Comparison of ENCODE assay signal across 13 cellular contexts in the genomic region with DNA sequence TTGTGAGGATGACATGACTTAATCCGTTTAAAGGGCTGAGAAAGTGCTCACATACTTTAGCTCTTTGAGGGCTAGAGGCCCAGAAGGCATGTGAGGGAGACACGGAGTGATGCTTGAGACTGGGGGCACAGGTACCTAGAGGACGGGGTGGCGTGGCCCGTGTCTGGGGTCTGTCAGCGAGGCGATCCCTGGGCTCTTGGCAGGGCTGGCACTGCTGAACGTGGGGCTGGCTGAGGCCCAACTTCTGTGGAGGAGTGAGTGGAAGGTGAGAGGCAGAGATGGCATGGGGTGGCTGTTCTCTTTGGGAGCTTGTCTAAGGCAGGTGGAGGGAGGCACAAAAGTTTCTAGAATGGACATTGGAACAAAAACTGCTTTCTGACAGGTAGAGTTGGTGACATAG. TPM values are rescaled to one million over a fixed set of nuclear protein-coding genes. Genes with fewer than 3 reads are reported as not detected.
A peak's percentile ranks its signal among the peaks of the same experiment; 100 is the strongest.
DNase-seq lines count a peak whose midpoint lies in the region; ATAC-seq, FAIRE-seq and TF ChIP-seq lines count a peak whose summit lies in the region.
"Had no signal": no experiment of that assay in that cellular context is flagged by ENCODE, and none has a peak within 500 bp of the region (broad histone marks: within the 10 kb centered on the region; RNA-seq: fewer than 3 reads in every experiment).

No MANE protein-coding gene starts in this region.

- ATAC-seq in right lobe of liver (no peak), HG03460 (IDR thresholded peaks at IDR 0.05; ENCODE audit: unreplicated experiment) (no peak)

- peak overlapping the region; percentile 48 to 61 for H3K27ac ChIP-seq in liver (ENCODE audit: low read depth in 1 of 2, low read length in 2 of 2)
- H3K27ac ChIP-seq in right lobe of liver, result no peak overlapping the region
- peak overlapping the region in 1 of 2 donors; percentile 20 for H3K27ac ChIP-seq in coronary artery
- H3K27ac ChIP-seq in muscle layer of duodenum (ENCODE audit: low read length), result peak overlapping the region; percentile 85

- no peak for TF ChIP-seq POLR2A in right lobe of liver (IDR thresholded peaks at IDR 0.05)

- intact Hi-C loops in right lobe of liver (cut with DNase I), result loop anchor here (10.0 kb wide), 1 partner anchor 46 kb away; no protein-coding TSS in a partner anchor

- TF ChIP-seq RAD21 in liver (IDR thresholded peaks at IDR 0.05), result no peak

- H3K9me3 ChIP-seq in liver (ENCODE audit: control insufficient read depth in 4 of 4, low read length in 3 of 4) (no peaks in the 10 kb centered on the region), right lobe of liver (no peaks in the 10 kb centered on the region), muscle layer of duodenum (ENCODE audit: control insufficient read depth in 1 of 2, low read length in 2 of 2) (no peaks in the 10 kb centered on the region)

- TF ChIP-seq CTCF in liver (IDR thresholded peaks at IDR 0.05; ENCODE audit: low read depth, low read length, missing input control) (no peak), right lobe of liver (IDR thresholded peaks at IDR 0.05) (no peak), coronary artery (IDR thresholded peaks at IDR 0.05) (no peak)

- H3K4me1 ChIP-seq in liver (ENCODE audit: control insufficient read depth in 4 of 4, insufficient read depth in 4 of 4, low read length in 3 of 4) (peaks cover 7 to 53% (median 39%) of the 10 kb centered on the region in 4 donors), right lobe of liver (peaks cover 0 to 54% (median 7%) of the 10 kb centered on the region in 4 donors), muscle layer of duodenum (ENCODE audit: control insufficient read depth in 1 of 2, insufficient read depth in 2 of 2, low read length in 2 of 2) (peaks cover 3 to 49% of the 10 kb centered on the region in 2 donors)

- no peak for DNase-seq in right lobe of liver
- peak; percentile 68 for DNase-seq in coronary artery (ENCODE audit: low spot score)
- DNase-seq in frontal cortex (ENCODE audit: low spot score in 2 of 2), result no peak
- DNase-seq in NCI-H1436 (lab: John Stamatoyannopoulos, UW), result no peak
- no peak for DNase-seq in stimulated activated CD4-positive, alpha-beta T cell treated with anti-CD3 and anti-CD28 coated beads, Interleukin-4, amount 100 ng/mL, for 4 hours
- DNase-seq: amygdala, left cardiac atrium, NCI-H1417, SHP77 had no signal

- 80% methylated on average over 8 of the region's 8 CpGs for WGBS in liver
- 70% methylated on average over 8 of the region's 8 CpGs for WGBS in right lobe of liver (ENCODE audit: insufficient coverage, low coverage, low lambda C conversion rate, missing lambda C conversion rate)

- H3K36me3 ChIP-seq in liver (ENCODE audit: control insufficient read depth in 4 of 4, insufficient read depth in 3 of 4, low read depth in 1 of 4, low read length in 3 of 4) (peaks cover 0 to 14% (median 0%) of the 10 kb centered on the region in 4 donors), right lobe of liver (no peaks in the 10 kb centered on the region), muscle layer of duodenum (ENCODE audit: control insufficient read depth in 1 of 2, insufficient read depth in 2 of 2, low read length in 2 of 2) (peaks cover 3 to 18% of the 10 kb centered on the region in 2 donors)

- no peaks in the 10 kb centered on the region for H3K27me3 ChIP-seq in liver (ENCODE audit: control insufficient read depth in 4 of 4, insufficient read depth in 4 of 4, low read length in 3 of 4)
- no peaks in the 10 kb centered on the region for H3K27me3 ChIP-seq in right lobe of liver
- H3K27me3 ChIP-seq in muscle layer of duodenum (ENCODE audit: low read depth, low read length), result no peaks in the 10 kb centered on the region

- H3K9ac ChIP-seq in liver (ENCODE audit: low read depth in 1 of 2, low read length in 2 of 2), result peak overlapping the region in 1 of 2 donors; percentile 36

- no peak overlapping the region for H3K4me3 ChIP-seq in liver (ENCODE audit: low read depth in 1 of 3, low read length in 3 of 3)
- no peak overlapping the region for H3K4me3 ChIP-seq in right lobe of liver
- H3K4me3 ChIP-seq in coronary artery, result no peak overlapping the region
- no peak overlapping the region for H3K4me3 ChIP-seq in muscle layer of duodenum (ENCODE audit: low read depth in 1 of 2, low read length in 2 of 2)

- FAIRE-seq in frontal cortex (lab: Jason Lieb, UNC), result no peak
- FAIRE-seq: TTC549 had no signal

TF ChIP-seq in liver, 16 proteins besides CTCF, POLR2A, EP300 and RAD21:
- TF ChIP-seq EGR1 (IDR thresholded peaks at IDR 0.05; ENCODE audit: low read depth in 2 of 2) (no peak), FOXA2 (IDR thresholded peaks at IDR 0.05) (no peak), JUND (IDR thresholded peaks at IDR 0.05) (no peak)

RNA-seq across cellular contexts. Expression of gene SEMA4B, which starts 9.5 kb away (rescaled TPM):
- total RNA-seq in liver (10 to 100 TPM; 38.8 to 52.2 TPM), right lobe of liver (10 to 100 TPM; 17.1 to 67.7 (median 20.3) TPM), frontal cortex (35.5 TPM)
- polyA plus RNA-seq in liver, result 10 to 100 TPM; 14.3 to 15.2 TPM

RNA-seq across cellular contexts. Expression of gene CIB1, which starts 23.1 kb away (rescaled TPM):
- total RNA-seq in liver (10 to 100 TPM; 14.9 to 19.5 TPM), right lobe of liver (10 to 100 TPM; 43.4 to 83.0 (median 51.0) TPM), frontal cortex (3.7 TPM)
- 100 to 1,000 TPM in 1 of 2 donors, 10 to 100 TPM in 1; 79.1 to 107 TPM for polyA plus RNA-seq in liver

RNA-seq across cellular contexts. Expression of gene GDPGP1, which starts 23.4 kb away (rescaled TPM):
- total RNA-seq in liver (1 to 10 TPM; 6.7 to 8.6 TPM), right lobe of liver (10 to 100 TPM in 2 of 6 experiments, 1 to 10 TPM in 4; 3.6 to 13.6 (median 7.3) TPM), frontal cortex (4.9 TPM)
- polyA plus RNA-seq in liver, result 1 to 10 TPM; 2.5 to 3.5 TPM

RNA-seq across cellular contexts. Expression of gene TTLL13, which starts 38.8 kb away (rescaled TPM):
- total RNA-seq in liver (under 1 TPM in 1 of 2 donors, not detected in 1; 0.08 TPM), right lobe of liver (under 1 TPM in 2 of 6 experiments, not detected in 4; 0.13 to 0.46 TPM), frontal cortex (under 0.01 TPM)
- polyA plus RNA-seq in liver, result under 1 TPM in 1 of 2 donors, not detected in 1; 0.17 TPM
- total RNA-seq: left cardiac atrium had no signal

RNA-seq across cellular contexts. Expression of gene NGRN, which starts 54.9 kb away (rescaled TPM):
- total RNA-seq in liver (10 to 100 TPM; 22.8 to 26.6 TPM), right lobe of liver (10 to 100 TPM; 24.0 to 29.5 (median 26.4) TPM), frontal cortex (226 TPM)
- 10 to 100 TPM; 24.3 to 25.4 TPM for polyA plus RNA-seq in liver

Comparison
In these comparisons a context has a peak if more than half of its experiments do, and no peak if none do; other contexts are left out.
1. H3K27ac ChIP-seq: peak in liver (2 of 2) and muscle layer of duodenum (single experiment); none in right lobe of liver (0 of 3).